22 cellular contexts compared by ENCODE assay signal in genomic region chr12:19248929-19249602, GRCh38.
DNase-seq lines count a peak whose midpoint lies in the region; ATAC-seq and TF ChIP-seq lines count a peak whose summit lies in the region.
"Had no signal": no experiment of that assay in that cellular context is flagged by ENCODE, and none has a peak within 500 bp of the region (broad histone marks: within the 10 kb centered on the region; RNA-seq: fewer than 3 reads in every experiment).

No MANE protein-coding gene starts in this region.

- H3K27me3 Mint-ChIP-seq in WTC11 (ENCODE audit: low read depth): no peaks in the 10 kb centered on the region
- H3K27me3 Mint-ChIP-seq in neural progenitor cell (ENCODE audit: insufficient read depth, low read depth): no peaks in the 10 kb centered on the region
- H3K27me3 Mint-ChIP-seq: activated B cell treated with CpG ODN at 0.5 μM for 24 hours; activated CD4-positive, alpha-beta memory T cell treated with anti-CD3 and anti-CD28 coated beads for 36 hours had no signal

- H3K36me3 ChIP-seq in neural progenitor cell (no peaks in the 10 kb centered on the region), ascending aorta (no peaks in the 10 kb centered on the region)
- H3K36me3 ChIP-seq: left ventricle myocardium inferior, SJCRH30, suprapubic skin had no signal

- H3K4me3 Mint-ChIP-seq in WTC11 (no peak overlapping the region), neural progenitor cell (no peak overlapping the region)
- H3K4me3 Mint-ChIP-seq: activated B cell treated with CpG ODN at 0.5 μM for 24 hours; activated CD4-positive, alpha-beta memory T cell treated with anti-CD3 and anti-CD28 coated beads for 36 hours; neural crest cell; T-helper 1 cell treated with Interleukin-12 subunit alpha and Interleukin-12 subunit beta and Interleukin-4 antibody, amounts not matched to agents 30 μg/mL and 1 μg/mL, for 36 hours had no signal

- H3K27ac Mint-ChIP-seq in WTC11: no peak overlapping the region
- no peak overlapping the region for H3K27ac Mint-ChIP-seq in neural progenitor cell
- H3K27ac Mint-ChIP-seq: activated B cell treated with CpG ODN at 0.5 μM for 24 hours; activated CD4-positive, alpha-beta memory T cell treated with anti-CD3 and anti-CD28 coated beads for 36 hours; T-helper 1 cell treated with Interleukin-12 subunit alpha and Interleukin-12 subunit beta and Interleukin-4 antibody, amounts not matched to agents 30 μg/mL and 1 μg/mL, for 36 hours had no signal

- H3K9ac ChIP-seq in neural progenitor cell: no peak overlapping the region

- no peaks in the 10 kb centered on the region for H3F3A ChIP-seq in neural progenitor cell (ENCODE audit: low read depth)

- no peak for ATAC-seq in WTC11
- ATAC-seq: mucosa of descending colon, PC-3 had no signal

- H3K4me1 ChIP-seq in neural progenitor cell (no peaks in the 10 kb centered on the region), ascending aorta (peaks cover 4 to 8% of the 10 kb centered on the region in 2 donors)

- H3K36me3 Mint-ChIP-seq in WTC11 (no peaks in the 10 kb centered on the region), neural progenitor cell (peaks cover 3% of the 10 kb centered on the region)
- H3K36me3 Mint-ChIP-seq: activated CD4-positive, alpha-beta memory T cell treated with anti-CD3 and anti-CD28 coated beads for 36 hours had no signal

- CTCF ChIA-PET in WTC11 (lab: Charles Lee): no interaction called here

- no peak overlapping the region for H3K4me2 ChIP-seq in neural progenitor cell

- no peak for TF ChIP-seq CTCF in WTC11 (IDR thresholded peaks at IDR 0.05)
- no peak for TF ChIP-seq CTCF in neural progenitor cell (IDR thresholded peaks at IDR 0.05)
- TF ChIP-seq CTCF in ascending aorta (IDR thresholded peaks at IDR 0.05): no peak

- H3K79me2 ChIP-seq in neural progenitor cell (ENCODE audit: low read depth): peaks cover 67% of the 10 kb centered on the region

- POLR2A ChIA-PET in WTC11 (lab: Charles Lee): no interaction called here

- intact Hi-C loops in ascending aorta (cut with DNase I): loop anchor here (5.0 kb wide), 1 partner anchor 38 kb away; no protein-coding TSS in a partner anchor

- no peak overlapping the region for H2AFZ ChIP-seq in neural progenitor cell (replicated peaks)

- H4K20me1 ChIP-seq in neural progenitor cell (ENCODE audit: low read depth): peaks cover 8% of the 10 kb centered on the region

- H3K27ac ChIP-seq in neural progenitor cell (peak overlapping the region; percentile 53), ascending aorta (no peak overlapping the region)
- H3K27ac ChIP-seq: left ventricle myocardium inferior, SJCRH30, suprapubic skin had no signal

- H3K27me3 ChIP-seq in neural progenitor cell: no peaks in the 10 kb centered on the region
- H3K27me3 ChIP-seq in ascending aorta: no peaks in the 10 kb centered on the region
- H3K27me3 ChIP-seq: SJCRH30, suprapubic skin had no signal

- H3K4me1 Mint-ChIP-seq in WTC11 (peaks cover 5% of the 10 kb centered on the region; the same call in 1 of the 2 replicates), neural progenitor cell (no peaks in the 10 kb centered on the region)
- H3K4me1 Mint-ChIP-seq: activated B cell treated with CpG ODN at 0.5 μM for 24 hours, neural crest cell had no signal

- H3K4me3 ChIP-seq in neural progenitor cell (no peak overlapping the region), ascending aorta (no peak overlapping the region)
- H3K4me3 ChIP-seq: left ventricle myocardium inferior, mucosa of descending colon, SJCRH30, suprapubic skin had no signal

- H3K9me3 Mint-ChIP-seq in WTC11: no peaks in the 10 kb centered on the region
- H3K9me3 Mint-ChIP-seq in neural progenitor cell: no peaks in the 10 kb centered on the region
- H3K9me3 Mint-ChIP-seq: activated B cell treated with CpG ODN at 0.5 μM for 24 hours; activated CD4-positive, alpha-beta memory T cell treated with anti-CD3 and anti-CD28 coated beads for 36 hours; neural crest cell; T-helper 1 cell treated with Interleukin-12 subunit alpha and Interleukin-12 subunit beta and Interleukin-4 antibody, amounts not matched to agents 30 μg/mL and 1 μg/mL, for 36 hours had no signal

- H3K9me3 ChIP-seq in neural progenitor cell (ENCODE audit: low read depth): no peaks in the 10 kb centered on the region
- no peaks in the 10 kb centered on the region for H3K9me3 ChIP-seq in ascending aorta
- H3K9me3 ChIP-seq: left ventricle myocardium inferior, mucosa of descending colon, SJCRH30, suprapubic skin had no signal

- DNase-seq in ELR (ENCODE audit: low read depth) (peak; percentile 61), WTC11 (ENCODE audit: low spot score) (no peak), fibroblast of gingiva (ENCODE audit: low read depth) (peak; percentile 33), neural progenitor cell (ENCODE audit: low spot score) (no peak), NCI-H510A (lab: John Stamatoyannopoulos, UW) (no peak), ascending aorta (ENCODE audit: low spot score in 2 of 2) (no peak), NK-92 (lab: John Stamatoyannopoulos, UW; ENCODE audit: unreplicated experiment) (no peak), DMS79 treated with DMSO at 0.1 percent for 48 hours (lab: John Stamatoyannopoulos, UW) (no peak)
- DNase-seq: activated B cell treated with CpG ODN at 0.5 μM for 24 hours; activated CD4-positive, alpha-beta memory T cell treated with anti-CD3 and anti-CD28 coated beads for 36 hours; activated naive CD4-positive, alpha-beta T cell; GOT3; left ventricle myocardium inferior; mucosa of descending colon; NCI-H1417 treated with DMSO at 0.1 percent for 48 hours; NCI-H774; PC-3; retina; SJCRH30 had no signal

TF ChIP-seq in WTC11, 78 proteins besides CTCF, POLR2A, EP300 and RAD21:
- TF ChIP-seq ZNF121 (CRISPR knock-in tag; IDR thresholded peaks at IDR 0.05): peak; percentile 79; the same call in 1 of the 2 replicates
- TF ChIP-seq OVOL2 (CRISPR knock-in tag; IDR thresholded peaks at IDR 0.05; ENCODE audit: borderline replicate concordance): no peak
- TF ChIP-seq GABPB1 (CRISPR knock-in tag; IDR thresholded peaks at IDR 0.05): peak; percentile 41; the same call in 1 of the 2 replicates

Comparison
In these comparisons a context has a peak if more than half of its experiments do, and no peak if none do; other contexts are left out.
1. DNase-seq: peak in ELR (single experiment) and fibroblast of gingiva (single experiment); none in WTC11 (single experiment), neural progenitor cell (single experiment), NCI-H510A (single experiment), ascending aorta (0 of 2), NK-92 (single experiment) and DMS79 treated with DMSO at 0.1 percent for 48 hours (single experiment).